In genomic region chr16:67110136-67110847, GRCh38 we compare ENCODE assay signal across 8 cellular contexts. TPM values are rescaled to one million over a fixed set of nuclear protein-coding genes. Genes with fewer than 3 reads are reported as not detected.
DNase-seq lines count a peak whose midpoint lies in the region; ATAC-seq and TF ChIP-seq lines count a peak whose summit lies in the region.

No MANE protein-coding gene starts in this region.

- no peaks in the 10 kb centered on the region for H3K9me2 ChIP-seq in HCT116 (ENCODE audit: insufficient read depth)

- ATAC-seq in HCT116 = peak; percentile 7
- peak in 1 of 2 donors; percentile 1 for ATAC-seq in natural killer cell treated with Interleukin-12 subunit alpha and Interleukin-12 subunit beta and Interleukin-15 and Interleukin-18, amount 100 ng/mL, for 72 hours

- no peaks in the 10 kb centered on the region; the same call in 1 of the 2 replicates for H3K36me3 ChIP-seq in GM06990 (ENCODE audit: control insufficient read depth, insufficient read depth, low read length)
- no peaks in the 10 kb centered on the region for H3K36me3 ChIP-seq in HCT116 (ENCODE audit: control insufficient read depth in 1 of 2, insufficient read depth in 2 of 2, low read length in 2 of 2)

- H3K27me3 ChIP-seq in GM06990 (replicated peaks; ENCODE audit: control insufficient read depth, insufficient read depth, low read length) (no peaks in the 10 kb centered on the region), HCT116 (ENCODE audit: insufficient read depth, low read length) (no peaks in the 10 kb centered on the region)

- no peak for TF ChIP-seq CTCF in GM06990 (IDR thresholded peaks at IDR 0.05; ENCODE audit: insufficient read depth, low read length, poor library complexity, severe bottlenecking)
- no peak for TF ChIP-seq CTCF in HCT116 (IDR thresholded peaks at IDR 0.05 in 2 of 3, conservative IDR thresholded peaks at IDR 0.05 in 1 of 3; ENCODE audit: borderline replicate concordance in 1 of 3, insufficient read depth in 1 of 3, low read depth in 2 of 3, low read length in 2 of 3)
- no peak for TF ChIP-seq CTCF in endothelial cell (IDR thresholded peaks at IDR 0.05; ENCODE audit: unreplicated experiment)

- H3K4me2 ChIP-seq in HCT116 (ENCODE audit: low read length) = peak overlapping the region; percentile 99

- H3K36me3 Mint-ChIP-seq in endothelial cell (ENCODE audit: low read depth, unreplicated experiment) = no peaks in the 10 kb centered on the region
- H3K36me3 Mint-ChIP-seq in natural killer cell treated with Interleukin-12 subunit alpha and Interleukin-12 subunit beta and Interleukin-15 and Interleukin-18, amount 100 ng/mL, for 72 hours = no peaks in the 10 kb centered on the region

- peak overlapping the region; percentile 81 for H3K9ac ChIP-seq in HCT116 (ENCODE audit: low read length)

- H2AFZ ChIP-seq in HCT116 (ENCODE audit: low read depth, low read length, poor library complexity, severe bottlenecking) = no peak overlapping the region

- no peaks in the 10 kb centered on the region for H3K9me3 ChIP-seq in HCT116 (ENCODE audit: control insufficient read depth in 1 of 2, insufficient read depth in 1 of 2, low read depth in 1 of 2, low read length in 2 of 2)

- CTCF ChIA-PET in HCT116 (lab: Charles Lee) = no interaction called here

- peaks cover 12% of the 10 kb centered on the region for H3K27me3 Mint-ChIP-seq in endothelial cell (ENCODE audit: unreplicated experiment)
- no peaks in the 10 kb centered on the region for H3K27me3 Mint-ChIP-seq in natural killer cell treated with Interleukin-12 subunit alpha and Interleukin-12 subunit beta and Interleukin-15 and Interleukin-18, amount 100 ng/mL, for 72 hours

- no TSS peak for BruUV-seq in HCT116 (replicated peaks; lab: Mats Ljungman, UMichigan)

- no peak for DNase-seq in GM06990 (ENCODE audit: extremely low read depth, insufficient read length)
- DNase-seq in HCT116 (ENCODE audit: low read depth, low spot score) = no peak
- DNase-seq in SIG-M5 (lab: John Stamatoyannopoulos, UW) = peak; percentile 27
- DNase-seq in endothelial cell (ENCODE audit: low spot score) = no peak
- no peak for DNase-seq in natural killer cell treated with Interleukin-12 subunit alpha and Interleukin-12 subunit beta and Interleukin-15 and Interleukin-18, amount 100 ng/mL, for 72 hours (ENCODE audit: low spot score)
- DNase-seq in ACHN = no peak
- DNase-seq in hippocampal formation (lab: John Stamatoyannopoulos, UW) = no peak
- DNase-seq in D341Med (ENCODE audit: low spot score) = no peak

- H3K4me3 ChIP-seq in GM06990 (replicated peaks; ENCODE audit: low read depth, low read length) (peak overlapping the region; percentile 97), HCT116 (replicated peaks in 1 of 2; ENCODE audit: low read depth in 1 of 2, low read length in 2 of 2) (peak overlapping the region; percentile 68 to 81)

- no peaks in the 10 kb centered on the region for H3K9me3 Mint-ChIP-seq in endothelial cell (ENCODE audit: unreplicated experiment)
- no peaks in the 10 kb centered on the region for H3K9me3 Mint-ChIP-seq in natural killer cell treated with Interleukin-12 subunit alpha and Interleukin-12 subunit beta and Interleukin-15 and Interleukin-18, amount 100 ng/mL, for 72 hours

- peak overlapping the region; percentile 30 for H3K27ac Mint-ChIP-seq in endothelial cell (ENCODE audit: unreplicated experiment)
- peak overlapping the region; percentile 61 to 91 for H3K27ac Mint-ChIP-seq in natural killer cell treated with Interleukin-12 subunit alpha and Interleukin-12 subunit beta and Interleukin-15 and Interleukin-18, amount 100 ng/mL, for 72 hours

- RAD21 ChIA-PET in HCT116 (lab: Charles Lee; ENCODE audit: low non-redundant PET in 1 of 2, low total read pairs in 2 of 2, uncharacterized antibody in 2 of 2, unreplicated experiment in 2 of 2) = interaction anchor here in 1 of 2 experiments (1.1 kb wide), 1 partner anchor 92 kb away, joined by 3 read pairs; no protein-coding TSS in a partner anchor

- no peak for TF ChIP-seq POLR2A in HCT116 (IDR thresholded peaks at IDR 0.05; ENCODE audit: borderline replicate concordance, extremely low read depth, insufficient read depth, insufficient read length)

- TF ChIP-seq RAD21 in HCT116 (IDR thresholded peaks at IDR 0.05; ENCODE audit: low read depth) = no peak

- POLR2A ChIA-PET in HCT116 (lab: Charles Lee) = no interaction called here

- no peaks in the 10 kb centered on the region for H4K20me1 ChIP-seq in HCT116 (ENCODE audit: insufficient read depth)

- peak overlapping the region; percentile 99 for H3K4me3 Mint-ChIP-seq in endothelial cell (ENCODE audit: unreplicated experiment)
- peak overlapping the region; percentile 97 for H3K4me3 Mint-ChIP-seq in natural killer cell treated with Interleukin-12 subunit alpha and Interleukin-12 subunit beta and Interleukin-15 and Interleukin-18, amount 100 ng/mL, for 72 hours

- H3K79me2 ChIP-seq in HCT116 (ENCODE audit: insufficient read depth, low read length) = peaks cover 52% of the 10 kb centered on the region

- in situ Hi-C loops in ACHN (cut with HindIII; ENCODE audit: low pct_ligation_motif_present, low pct_unique_long_range_greater_than_20kb, low sequenced_read_pairs) = no loop called here

- intact Hi-C loops in HCT116 (cut with micrococcal nuclease) = no loop called here

- H3K4me1 ChIP-seq in HCT116 (ENCODE audit: control insufficient read depth in 1 of 2, insufficient read depth in 2 of 2, low read length in 2 of 2) = peaks cover 20 to 52% of the 10 kb centered on the region in 2 experiments

- H3K4me1 Mint-ChIP-seq in endothelial cell (ENCODE audit: unreplicated experiment) = peaks cover 28% of the 10 kb centered on the region
- peaks cover 28 to 35% of the 10 kb centered on the region in 2 donors for H3K4me1 Mint-ChIP-seq in natural killer cell treated with Interleukin-12 subunit alpha and Interleukin-12 subunit beta and Interleukin-15 and Interleukin-18, amount 100 ng/mL, for 72 hours (ENCODE audit: low read depth in 2 of 2)

- H3K27ac ChIP-seq in HCT116 (ENCODE audit: low read depth, low read length) = peak overlapping the region; percentile 53

TF ChIP-seq in HCT116, 20 proteins besides CTCF, POLR2A, EP300 and RAD21:
- TF ChIP-seq EZH2 (IDR thresholded peaks at IDR 0.05) (no peak), EGR1 (IDR thresholded peaks at IDR 0.05; ENCODE audit: low read depth) (no peak), ZFX (IDR thresholded peaks at IDR 0.05) (peak; percentile 5; the same call in 1 of the 2 replicates)
TF ChIP-seq in HCT116: peak in this region for 1.

RNA-seq across cellular contexts. Expression of gene PHAF1, which starts 0.6 kb away (rescaled TPM):
- total RNA-seq in HCT116 (2021; ENCODE audit: unreplicated experiment) (19.2 TPM), endothelial cell (ENCODE audit: unreplicated experiment) (17.7 TPM)
- 17.3 and 19.0 TPM in 2 replicates for polyA plus RNA-seq in HCT116 (2012)
- 10 to 100 TPM; 14.3 to 26.7 TPM for total RNA-seq in natural killer cell treated with Interleukin-12 subunit alpha and Interleukin-12 subunit beta and Interleukin-15 and Interleukin-18, amount 100 ng/mL, for 72 hours

RNA-seq across cellular contexts. Expression of gene B3GNT9, which starts 40.5 kb away (rescaled TPM):
- 3.8 TPM for total RNA-seq in HCT116 (2021; ENCODE audit: unreplicated experiment)
- polyA plus RNA-seq in HCT116 (2012) = 2.5 and 2.7 TPM in 2 replicates
- total RNA-seq in endothelial cell (ENCODE audit: unreplicated experiment) = 1.5 TPM
- total RNA-seq in natural killer cell treated with Interleukin-12 subunit alpha and Interleukin-12 subunit beta and Interleukin-15 and Interleukin-18, amount 100 ng/mL, for 72 hours = 1 to 10 TPM; 3.3 to 3.8 TPM

RNA-seq across cellular contexts. Expression of gene TRADD, which starts 49.4 kb away (rescaled TPM):
- total RNA-seq in HCT116 (2021; ENCODE audit: unreplicated experiment) = 20.5 TPM
- polyA plus RNA-seq in HCT116 (2012) = 13.6 and 16.4 TPM in 2 replicates
- 3.7 TPM for total RNA-seq in endothelial cell (ENCODE audit: unreplicated experiment)
- 10 to 100 TPM; 38.5 to 51.2 TPM for total RNA-seq in natural killer cell treated with Interleukin-12 subunit alpha and Interleukin-12 subunit beta and Interleukin-15 and Interleukin-18, amount 100 ng/mL, for 72 hours

RNA-seq across cellular contexts. Expression of gene FBXL8, which starts 49.5 kb away (rescaled TPM):
- 27.8 TPM for total RNA-seq in HCT116 (2021; ENCODE audit: unreplicated experiment)
- polyA plus RNA-seq in HCT116 (2012) = 20.5 and 21.6 TPM in 2 replicates
- 3.8 TPM for total RNA-seq in endothelial cell (ENCODE audit: unreplicated experiment)
- 10 to 100 TPM; 15.3 to 16.8 TPM for total RNA-seq in natural killer cell treated with Interleukin-12 subunit alpha and Interleukin-12 subunit beta and Interleukin-15 and Interleukin-18, amount 100 ng/mL, for 72 hours

RNA-seq across cellular contexts. Expression of gene HSF4, which starts 54.3 kb away (rescaled TPM):
- total RNA-seq in HCT116 (2021; ENCODE audit: unreplicated experiment) (46.6 TPM), endothelial cell (ENCODE audit: unreplicated experiment) (5.7 TPM)
- polyA plus RNA-seq in HCT116 (2012) = 32.7 and 36.2 TPM in 2 replicates
- 10 to 100 TPM; 17.2 to 19.4 TPM for total RNA-seq in natural killer cell treated with Interleukin-12 subunit alpha and Interleukin-12 subunit beta and Interleukin-15 and Interleukin-18, amount 100 ng/mL, for 72 hours
